ENCODE assay signal across 12 cellular contexts in the genomic region with DNA sequence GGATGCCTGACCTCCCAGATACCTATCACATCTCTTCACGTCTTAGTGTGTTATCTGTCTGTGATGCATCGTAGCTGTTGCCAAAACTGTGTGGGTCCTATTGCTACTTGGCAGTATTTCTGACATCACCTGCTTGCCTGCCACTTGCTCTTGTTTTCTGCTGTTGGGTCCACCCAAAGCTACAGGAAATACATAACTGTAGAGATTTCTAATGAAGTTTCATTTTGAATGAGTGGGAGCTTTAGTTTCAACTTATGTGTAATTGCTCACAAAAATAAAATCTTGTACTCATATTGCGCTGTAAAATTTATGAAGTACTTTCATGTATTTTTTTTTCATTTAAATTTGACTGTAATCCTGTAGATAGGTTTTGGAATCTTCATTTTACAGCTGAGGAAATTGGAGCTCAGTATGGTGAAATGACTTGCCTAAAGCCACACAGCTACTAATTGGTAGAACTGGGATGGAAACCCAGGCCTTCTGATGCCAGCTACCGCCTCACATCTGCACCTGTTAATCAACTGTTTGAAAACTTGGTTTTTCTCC.
A peak's percentile ranks its signal among the peaks of the same experiment; 100 is the strongest.
DNase-seq lines count a peak whose midpoint lies in the region; ATAC-seq lines count a peak whose summit lies in the region.
"Had no signal": no experiment of that assay in that cellular context is flagged by ENCODE, and none has a peak within 500 bp of the region (broad histone marks: within the 10 kb centered on the region; RNA-seq: fewer than 3 reads in every experiment).

No MANE protein-coding gene starts in this region.

- peaks cover 9 to 26% of the 10 kb centered on the region in 2 donors for H3K36me3 Mint-ChIP-seq in stimulated activated naive B cell treated with anti-CD40 and anti-IgM and Interleukin-4, amounts not matched to agents 10 μg/mL and 1 μg/mL and 100 μg/mL, for 72 hours

- peak overlapping the region; percentile 20 to 34 for H3K4me3 Mint-ChIP-seq in stimulated activated naive B cell treated with anti-CD40 and anti-IgM and Interleukin-4, amounts not matched to agents 10 μg/mL and 1 μg/mL and 100 μg/mL, for 72 hours

- DNase-seq in activated naive CD4-positive, alpha-beta T cell treated with Interleukin-2 at 50 U/mL for 16 hours, result peak; percentile 7
- no peak for DNase-seq in activated naive CD4-positive, alpha-beta T cell treated with anti-CD3 and anti-CD28 coated beads, Interleukin-2, amount 50 U/mL, for 16 hours
- no peak for DNase-seq in stimulated activated naive B cell treated with anti-CD40 and anti-IgM and Interleukin-4, amounts not matched to agents 10 μg/mL and 1 μg/mL and 100 μg/mL, for 72 hours
- DNase-seq in A172 (ENCODE audit: low spot score), result no peak
- DNase-seq in nucleus accumbens (lab: John Stamatoyannopoulos, UW), result no peak
- no peak for DNase-seq in iPS-NIHi11 (ENCODE audit: low spot score)
- DNase-seq: activated effector memory CD4-positive, alpha-beta T cell treated with anti-CD3 and anti-CD28 coated beads, Interleukin-2, amount 50 U/mL, for 16 hours; kidney; MV-4-11; psoas muscle had no signal

- peaks cover 37 to 58% of the 10 kb centered on the region in 2 donors for H3K4me1 Mint-ChIP-seq in stimulated activated naive B cell treated with anti-CD40 and anti-IgM and Interleukin-4, amounts not matched to agents 10 μg/mL and 1 μg/mL and 100 μg/mL, for 72 hours

- peak; percentile 82 for ATAC-seq in GM21717 (IDR thresholded peaks at IDR 0.05; ENCODE audit: unreplicated experiment)
- ATAC-seq in HG03432 (IDR thresholded peaks at IDR 0.05; ENCODE audit: unreplicated experiment), result peak; percentile 81
- peak; percentile 89 to 90 for ATAC-seq in stimulated activated naive B cell treated with anti-CD40 and anti-IgM and Interleukin-4, amounts not matched to agents 10 μg/mL and 1 μg/mL and 100 μg/mL, for 72 hours (replicated peaks)
- ATAC-seq: psoas muscle had no signal

- H3K27me3 Mint-ChIP-seq in stimulated activated naive B cell treated with anti-CD40 and anti-IgM and Interleukin-4, amounts not matched to agents 10 μg/mL and 1 μg/mL and 100 μg/mL, for 72 hours, result no peaks in the 10 kb centered on the region

- H3K27ac Mint-ChIP-seq in stimulated activated naive B cell treated with anti-CD40 and anti-IgM and Interleukin-4, amounts not matched to agents 10 μg/mL and 1 μg/mL and 100 μg/mL, for 72 hours, result peak overlapping the region; percentile 84

- peaks cover 15 to 20% of the 10 kb centered on the region in 2 donors for H3K9me3 Mint-ChIP-seq in stimulated activated naive B cell treated with anti-CD40 and anti-IgM and Interleukin-4, amounts not matched to agents 10 μg/mL and 1 μg/mL and 100 μg/mL, for 72 hours
